In the genomic region with DNA sequence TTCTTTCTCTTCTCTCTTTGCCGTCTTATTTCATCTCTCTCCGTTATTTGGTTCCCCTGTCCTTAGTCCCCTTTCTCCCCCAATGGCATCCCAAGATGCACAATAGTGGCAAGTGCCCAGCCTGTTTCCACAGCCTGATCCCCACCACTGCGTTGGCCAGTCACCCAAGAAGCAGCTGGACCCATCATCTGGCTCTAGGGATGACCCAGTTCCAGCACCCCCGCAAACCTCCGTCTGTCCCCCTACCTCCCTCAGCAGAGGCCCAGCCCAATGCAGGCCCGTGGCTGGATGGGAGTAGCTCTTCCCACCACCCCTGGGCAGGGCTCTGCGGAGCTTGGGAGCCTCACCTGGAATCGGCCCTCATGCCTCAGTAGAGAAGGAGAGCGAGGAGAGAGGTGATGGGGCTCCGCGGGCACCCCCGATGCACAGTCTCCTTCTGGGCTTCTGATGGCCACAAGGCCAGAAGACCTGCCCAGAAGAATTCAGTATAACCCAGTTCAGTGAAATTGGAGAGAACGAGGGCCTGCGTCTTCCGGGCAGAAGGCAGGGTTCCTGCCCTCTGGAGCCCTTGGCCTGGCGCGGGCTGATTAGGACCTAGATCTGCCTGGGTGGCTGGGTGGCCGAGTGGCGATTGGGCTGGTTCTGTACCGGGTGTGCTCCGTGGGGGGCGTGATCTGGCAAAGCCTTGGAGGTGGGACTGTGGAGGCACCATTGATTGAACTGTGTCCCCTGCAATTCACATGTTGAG, we compare ENCODE assay signal across 18 cellular contexts.
"Had no signal": no experiment of that assay in that cellular context is flagged by ENCODE, and none has a peak within 500 bp of the region (broad histone marks: within the 10 kb centered on the region; RNA-seq: fewer than 3 reads in every experiment).

No MANE protein-coding gene starts in this region.

- H3K9me3 Mint-ChIP-seq: endodermal cell; naive B cell; stimulated activated naive B cell treated with anti-CD40 and anti-IgM and Interleukin-4, amounts not matched to agents 10 μg/mL and 1 μg/mL and 100 μg/mL, for 72 hours; stimulated activated naive CD8-positive, alpha-beta T cell treated with anti-CD3 and anti-CD28 coated beads, Interleukin-15, amount 100 ng/mL, for 72 hours had no signal

- H3K36me3 ChIP-seq: right lobe of liver, tibial nerve, upper lobe of right lung, vagina had no signal

- H3K9me3 ChIP-seq: psoas muscle, right lobe of liver, testis, tibial nerve, upper lobe of right lung, vagina had no signal

- H3K4me3 Mint-ChIP-seq: endodermal cell; stimulated activated naive B cell treated with anti-CD40 and anti-IgM and Interleukin-4, amounts not matched to agents 10 μg/mL and 1 μg/mL and 100 μg/mL, for 72 hours; stimulated activated naive CD8-positive, alpha-beta T cell treated with anti-CD3 and anti-CD28 coated beads, Interleukin-15, amount 100 ng/mL, for 72 hours had no signal

- H3K27ac ChIP-seq: foreskin keratinocyte, psoas muscle, right lobe of liver, testis, tibial nerve, upper lobe of right lung, vagina had no signal

- H3K4me1 ChIP-seq: foreskin keratinocyte, psoas muscle, right lobe of liver, testis, upper lobe of right lung had no signal

- H3K27me3 ChIP-seq: foreskin keratinocyte, right lobe of liver, testis, tibial nerve, upper lobe of right lung, vagina had no signal

- ATAC-seq: foreskin keratinocyte; psoas muscle; right lobe of liver; stimulated activated naive B cell treated with anti-CD40 and anti-IgM and Interleukin-4, amounts not matched to agents 10 μg/mL and 1 μg/mL and 100 μg/mL, for 72 hours; stimulated activated naive CD8-positive, alpha-beta T cell treated with anti-CD3 and anti-CD28 coated beads, Interleukin-15, amount 100 ng/mL, for 72 hours; upper lobe of right lung had no signal

- DNase-seq: dermis blood vessel endothelial cell; erythroblast; foreskin keratinocyte; mesendoderm; naive B cell; psoas muscle; retina; right lobe of liver; stimulated activated CD4-positive, alpha-beta T cell treated with anti-CD3 and anti-CD28 coated beads, Interleukin-15, amount 100 ng/mL, for 24 hours; stimulated activated CD4-positive, alpha-beta T cell treated with anti-CD3 and anti-CD28 coated beads, Interleukin-1b, Interleukin-23, amount 100 ng/mL, for 48 hours; stimulated activated CD4-positive, alpha-beta T cell treated with anti-CD3 and anti-CD28 coated beads, Interleukin-4, amount 100 ng/mL, for 24 hours; stimulated activated naive B cell treated with anti-CD40 and anti-IgM and Interleukin-4, amounts not matched to agents 10 μg/mL and 1 μg/mL and 100 μg/mL, for 72 hours; stimulated activated naive CD8-positive, alpha-beta T cell treated with anti-CD3 and anti-CD28 coated beads, Interleukin-15, amount 100 ng/mL, for 72 hours; testis; upper lobe of right lung had no signal

- H3K27ac Mint-ChIP-seq: endodermal cell; naive B cell; stimulated activated naive B cell treated with anti-CD40 and anti-IgM and Interleukin-4, amounts not matched to agents 10 μg/mL and 1 μg/mL and 100 μg/mL, for 72 hours; stimulated activated naive CD8-positive, alpha-beta T cell treated with anti-CD3 and anti-CD28 coated beads, Interleukin-15, amount 100 ng/mL, for 72 hours had no signal

- H3K4me3 ChIP-seq: psoas muscle, right lobe of liver, testis, tibial nerve, upper lobe of right lung, vagina had no signal

- H3K27me3 Mint-ChIP-seq: naive B cell; stimulated activated naive B cell treated with anti-CD40 and anti-IgM and Interleukin-4, amounts not matched to agents 10 μg/mL and 1 μg/mL and 100 μg/mL, for 72 hours; stimulated activated naive CD8-positive, alpha-beta T cell treated with anti-CD3 and anti-CD28 coated beads, Interleukin-15, amount 100 ng/mL, for 72 hours had no signal

- H3K36me3 Mint-ChIP-seq: naive B cell; stimulated activated naive B cell treated with anti-CD40 and anti-IgM and Interleukin-4, amounts not matched to agents 10 μg/mL and 1 μg/mL and 100 μg/mL, for 72 hours had no signal

- H3K4me1 Mint-ChIP-seq: naive B cell; stimulated activated naive B cell treated with anti-CD40 and anti-IgM and Interleukin-4, amounts not matched to agents 10 μg/mL and 1 μg/mL and 100 μg/mL, for 72 hours; stimulated activated naive CD8-positive, alpha-beta T cell treated with anti-CD3 and anti-CD28 coated beads, Interleukin-15, amount 100 ng/mL, for 72 hours had no signal
